ENCODE assay signal across 11 cellular contexts in genomic region chr20:37915800-37916570, GRCh38. TPM values are rescaled to one million over a fixed set of nuclear protein-coding genes. Genes with fewer than 3 reads are reported as not detected.
A peak's percentile ranks its signal among the peaks of the same experiment; 100 is the strongest.
DNase-seq lines count a peak whose midpoint lies in the region; ATAC-seq and TF ChIP-seq lines count a peak whose summit lies in the region.
"Had no signal": no experiment of that assay in that cellular context is flagged by ENCODE, and none has a peak within 500 bp of the region (broad histone marks: within the 10 kb centered on the region; RNA-seq: fewer than 3 reads in every experiment).

No MANE protein-coding gene starts in this region.

- H2AK5ac ChIP-seq in trophoblast cell (ENCODE audit: low read length), result peak overlapping the region; percentile 13

- POLR2A ChIA-PET in GM10248 (lab: Yijun Ruan, JAX), result no interaction called here

- no peak overlapping the region for H2BK5ac ChIP-seq in trophoblast cell (ENCODE audit: low read depth, low read length, poor library complexity)

- peak overlapping the region; percentile 68 to 74 for H3K27ac ChIP-seq in right atrium auricular region
- H3K27ac ChIP-seq in trophoblast cell (ENCODE audit: low read depth, low read length), result no peak overlapping the region
- H3K27ac ChIP-seq: 22Rv1 had no signal

- H3K9ac ChIP-seq in NT2/D1 (ENCODE audit: insufficient read length, low read depth) (peak overlapping the region; percentile 77), trophoblast cell (ENCODE audit: low read length) (no peak overlapping the region)

- H3K18ac ChIP-seq in trophoblast cell (ENCODE audit: low read length), result peak overlapping the region; percentile 37

- H3K27me3 ChIP-seq in NT2/D1 (ENCODE audit: insufficient read depth, insufficient read length) (peaks cover 56% of the 10 kb centered on the region), right atrium auricular region (no peaks in the 10 kb centered on the region), trophoblast cell (ENCODE audit: insufficient read depth, low read length) (no peaks in the 10 kb centered on the region)

- no peaks in the 10 kb centered on the region for H3K79me2 ChIP-seq in trophoblast cell (ENCODE audit: control insufficient read depth, insufficient read depth, low read length, poor library complexity)

- no peak overlapping the region for H3K4ac ChIP-seq in trophoblast cell (ENCODE audit: low read depth, low read length)

- H3K4me3 ChIP-seq in NT2/D1 (ENCODE audit: insufficient read length, low read depth) (peak overlapping the region; percentile 40), right atrium auricular region (no peak overlapping the region), trophoblast cell (ENCODE audit: low read depth, low read length) (no peak overlapping the region)

- H3K9me3 ChIP-seq in NT2/D1 (ENCODE audit: insufficient read depth, low read length) (no peaks in the 10 kb centered on the region), right atrium auricular region (no peaks in the 10 kb centered on the region), trophoblast cell (ENCODE audit: insufficient read depth, low read depth, low read length) (no peaks in the 10 kb centered on the region)

- DNase-seq in DMS153 (lab: John Stamatoyannopoulos, UW) (peak; percentile 32), DMS153 treated with DMSO at 0.1 percent for 48 hours (lab: John Stamatoyannopoulos, UW; ENCODE audit: unreplicated experiment) (no peak), NT2/D1 (ENCODE audit: low read depth, low spot score) (no peak), right atrium auricular region (ENCODE audit: low spot score) (no peak), trophoblast cell (no peak), GM10248 (ENCODE audit: extremely low spot score) (no peak)
- DNase-seq: activated CD4-positive, alpha-beta T cell treated with anti-CD3 and anti-CD28 coated beads, Interleukin-2, amount 10 ng/mL, durations not matched to agents 7 days and 5 days; NCI-H1930 had no signal

- H4K12ac ChIP-seq in trophoblast cell (ENCODE audit: low read depth, low read length), result no peak overlapping the region

- no peak overlapping the region for H2AFZ ChIP-seq in trophoblast cell (ENCODE audit: insufficient read depth, low read length, poor library complexity)

- H3K4me2 ChIP-seq in trophoblast cell (ENCODE audit: low read length), result peak overlapping the region; percentile 22

- peaks cover 32% of the 10 kb centered on the region for H3K4me1 ChIP-seq in NT2/D1 (ENCODE audit: insufficient read depth, insufficient read length)
- H3K4me1 ChIP-seq in right atrium auricular region, result peaks cover 0 to 72% of the 10 kb centered on the region in 2 donors
- H3K4me1 ChIP-seq in trophoblast cell (ENCODE audit: control insufficient read depth in 1 of 2, insufficient read depth in 2 of 2, low read length in 2 of 2), result peaks cover 13 to 18% of the 10 kb centered on the region in 2 experiments

- H3K14ac ChIP-seq in trophoblast cell (ENCODE audit: low read length), result no peak overlapping the region

- peaks cover 9% of the 10 kb centered on the region for H3K79me1 ChIP-seq in trophoblast cell (ENCODE audit: low read length)

- CTCF ChIA-PET in GM10248 (lab: Yijun Ruan, JAX), result interaction anchor here (1.3 kb wide), 1 partner anchor 14 kb away, joined by 4 read pairs; no protein-coding TSS in a partner anchor

- no peak for TF ChIP-seq CTCF in right atrium auricular region (IDR thresholded peaks at IDR 0.05)
- TF ChIP-seq CTCF in GM10248 (IDR thresholded peaks at IDR 0.05; ENCODE audit: control extremely low read depth, extremely low read depth, low read depth, missing control alignments), result no peak

- H3K23ac ChIP-seq in trophoblast cell (ENCODE audit: low read length), result no peak overlapping the region

- no CpG with 5 or more reads among the region's 21 CpGs for WGBS in trophoblast cell (ENCODE audit: extremely low coverage, insufficient coverage, insufficient read length)

- H2BK120ac ChIP-seq in trophoblast cell (ENCODE audit: insufficient read depth, low read length, poor library complexity), result no peak overlapping the region

- ATAC-seq in HG02970 (IDR thresholded peaks at IDR 0.05; ENCODE audit: low FRiP score, unreplicated experiment), result no peak
- ATAC-seq in HG02852 (IDR thresholded peaks at IDR 0.05; ENCODE audit: unreplicated experiment), result no peak

- H4K8ac ChIP-seq in trophoblast cell (ENCODE audit: low read depth, low read length), result no peak overlapping the region

- no peaks in the 10 kb centered on the region for H3K36me3 ChIP-seq in NT2/D1 (ENCODE audit: insufficient read depth, insufficient read length, low read length)
- no peaks in the 10 kb centered on the region for H3K36me3 ChIP-seq in right atrium auricular region
- H3K36me3 ChIP-seq in trophoblast cell (ENCODE audit: control insufficient read depth in 1 of 2, insufficient read depth in 2 of 2, low read length in 2 of 2), result no peaks in the 10 kb centered on the region

- H2BK12ac ChIP-seq in trophoblast cell (ENCODE audit: low read length), result no peak overlapping the region

- no peak overlapping the region for H4K91ac ChIP-seq in trophoblast cell (ENCODE audit: low read depth, low read length)

RNA-seq across cellular contexts. Expression of gene VSTM2L, which starts 13.1 kb away (rescaled TPM):
- 100 to 1,000 TPM in 1 of 2 donors, 10 to 100 TPM in 1; 97.4 to 303 TPM for total RNA-seq in right atrium auricular region
- 6.7 and 7.5 TPM in 2 replicates for polyA plus RNA-seq in trophoblast cell (2013)
- total RNA-seq: activated CD4-positive, alpha-beta T cell treated with anti-CD3 and anti-CD28 coated beads, Interleukin-2, amount 10 ng/mL, durations not matched to agents 7 days and 5 days had no signal
